ENCODE assay signal across 1 cellular context in the genomic region with DNA sequence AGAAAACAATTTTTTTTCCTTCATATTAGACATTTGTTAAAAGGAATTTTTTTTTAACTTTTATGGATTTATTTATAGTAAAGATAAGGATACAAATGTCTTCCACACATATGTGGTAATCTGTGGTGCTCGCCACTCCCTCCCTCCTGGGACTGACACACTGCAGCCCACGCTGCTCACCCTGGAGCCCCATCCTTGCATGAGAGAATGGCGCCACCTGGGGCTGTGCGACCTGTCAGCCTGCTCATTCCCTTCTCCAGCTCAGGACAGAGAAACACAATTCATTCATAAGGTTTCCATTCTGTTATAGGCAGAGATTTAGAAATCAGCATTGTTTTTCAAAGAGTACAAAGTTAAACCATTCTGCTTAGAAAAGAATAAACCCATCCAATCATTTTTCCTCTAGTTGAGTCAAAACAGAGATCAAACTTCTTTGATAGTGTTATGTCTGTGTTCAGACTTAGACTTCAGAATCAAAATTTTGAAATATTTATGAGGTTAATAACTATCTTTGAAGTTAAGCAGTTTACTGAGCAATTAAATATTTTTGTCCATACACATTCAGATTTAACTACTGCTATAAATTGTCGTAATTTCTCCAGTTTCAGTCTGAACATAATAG.
TF ChIP-seq lines count a peak whose summit lies in the region.

No MANE protein-coding gene starts in this region.

TF ChIP-seq in HepG2, 621 proteins besides CTCF, POLR2A, EP300 and RAD21 (continued from another document and continues in another):
- TF ChIP-seq ZNF646 (CRISPR knock-in tag; IDR thresholded peaks at IDR 0.05) (no peak), ZNF619 (CRISPR knock-in tag; IDR thresholded peaks at IDR 0.05) (no peak), ZNF816 (CRISPR knock-in tag; IDR thresholded peaks at IDR 0.05; ENCODE audit: borderline replicate concordance) (no peak), ZNF773 (CRISPR knock-in tag; IDR thresholded peaks at IDR 0.05; ENCODE audit: borderline replicate concordance) (no peak), NR2F1 (CRISPR knock-in tag; IDR thresholded peaks at IDR 0.05) (peak in 1 of 2 experiments; percentile 19; a peak in 1 of 4 replicates), SALL1 (CRISPR knock-in tag; IDR thresholded peaks at IDR 0.05) (peak; percentile 76), SOX5 (CRISPR knock-in tag; IDR thresholded peaks at IDR 0.05; ENCODE audit: borderline replicate concordance) (0 out of 2 replicates have a peak, but pooled peaks have one; percentile 18), CEBPG (CRISPR knock-in tag; IDR thresholded peaks at IDR 0.05) (peak; percentile 46; the same call in 1 of the 2 replicates), ZNF317 (CRISPR knock-in tag; IDR thresholded peaks at IDR 0.05) (no peak), SMARCC2 (IDR thresholded peaks at IDR 0.05) (no peak), ONECUT2 (CRISPR knock-in tag; IDR thresholded peaks at IDR 0.05) (no peak), ERF (CRISPR knock-in tag; IDR thresholded peaks at IDR 0.05) (no peak), SNAPC2 (CRISPR knock-in tag; IDR thresholded peaks at IDR 0.05) (no peak), ZNF552 (CRISPR knock-in tag; IDR thresholded peaks at IDR 0.05; ENCODE audit: borderline replicate concordance) (no peak), ZNF7 (CRISPR knock-in tag; IDR thresholded peaks at IDR 0.05) (no peak), ATAD3A (CRISPR knock-in tag; IDR thresholded peaks at IDR 0.05) (no peak), KIAA2018 (CRISPR knock-in tag; IDR thresholded peaks at IDR 0.05; ENCODE audit: borderline replicate concordance) (no peak), IRX3 (CRISPR knock-in tag; IDR thresholded peaks at IDR 0.05; ENCODE audit: borderline replicate concordance, low read depth) (no peak), NCOR1 (IDR thresholded peaks at IDR 0.05; ENCODE audit: borderline replicate concordance, low read length) (no peak), ZKSCAN1 (IDR thresholded peaks at IDR 0.05; ENCODE audit: low read length) (no peak), ELF1 (CRISPR knock-in tag; IDR thresholded peaks at IDR 0.05) (no peak), ZNF3 (CRISPR knock-in tag; IDR thresholded peaks at IDR 0.05) (no peak), CBX5 (CRISPR knock-in tag; IDR thresholded peaks at IDR 0.05; ENCODE audit: borderline replicate concordance) (peak; percentile 69; the same call in 1 of the 2 replicates), ZSCAN25 (CRISPR knock-in tag; IDR thresholded peaks at IDR 0.05) (no peak), FOSL2 (CRISPR knock-in tag; IDR thresholded peaks at IDR 0.05) (peak; percentile 59)
- TF ChIP-seq, protein P1, sequence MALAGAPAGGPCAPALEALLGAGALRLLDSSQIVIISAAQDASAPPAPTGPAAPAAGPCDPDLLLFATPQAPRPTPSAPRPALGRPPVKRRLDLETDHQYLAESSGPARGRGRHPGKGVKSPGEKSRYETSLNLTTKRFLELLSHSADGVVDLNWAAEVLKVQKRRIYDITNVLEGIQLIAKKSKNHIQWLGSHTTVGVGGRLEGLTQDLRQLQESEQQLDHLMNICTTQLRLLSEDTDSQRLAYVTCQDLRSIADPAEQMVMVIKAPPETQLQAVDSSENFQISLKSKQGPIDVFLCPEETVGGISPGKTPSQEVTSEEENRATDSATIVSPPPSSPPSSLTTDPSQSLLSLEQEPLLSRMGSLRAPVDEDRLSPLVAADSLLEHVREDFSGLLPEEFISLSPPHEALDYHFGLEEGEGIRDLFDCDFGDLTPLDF (CRISPR knock-in tag; IDR thresholded peaks at IDR 0.05) = no peak
- TF ChIP-seq, protein P2, sequence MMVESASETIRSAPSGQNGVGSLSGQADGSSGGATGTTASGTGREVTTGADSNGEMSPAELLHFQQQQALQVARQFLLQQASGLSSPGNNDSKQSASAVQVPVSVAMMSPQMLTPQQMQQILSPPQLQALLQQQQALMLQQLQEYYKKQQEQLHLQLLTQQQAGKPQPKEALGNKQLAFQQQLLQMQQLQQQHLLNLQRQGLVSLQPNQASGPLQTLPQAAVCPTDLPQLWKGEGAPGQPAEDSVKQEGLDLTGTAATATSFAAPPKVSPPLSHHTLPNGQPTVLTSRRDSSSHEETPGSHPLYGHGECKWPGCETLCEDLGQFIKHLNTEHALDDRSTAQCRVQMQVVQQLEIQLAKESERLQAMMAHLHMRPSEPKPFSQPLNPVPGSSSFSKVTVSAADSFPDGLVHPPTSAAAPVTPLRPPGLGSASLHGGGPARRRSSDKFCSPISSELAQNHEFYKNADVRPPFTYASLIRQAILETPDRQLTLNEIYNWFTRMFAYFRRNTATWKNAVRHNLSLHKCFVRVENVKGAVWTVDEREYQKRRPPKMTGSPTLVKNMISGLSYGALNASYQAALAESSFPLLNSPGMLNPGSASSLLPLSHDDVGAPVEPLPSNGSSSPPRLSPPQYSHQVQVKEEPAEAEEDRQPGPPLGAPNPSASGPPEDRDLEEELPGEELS (CRISPR knock-in tag; IDR thresholded peaks at IDR 0.05) = no peak
- TF ChIP-seq, protein P3, sequence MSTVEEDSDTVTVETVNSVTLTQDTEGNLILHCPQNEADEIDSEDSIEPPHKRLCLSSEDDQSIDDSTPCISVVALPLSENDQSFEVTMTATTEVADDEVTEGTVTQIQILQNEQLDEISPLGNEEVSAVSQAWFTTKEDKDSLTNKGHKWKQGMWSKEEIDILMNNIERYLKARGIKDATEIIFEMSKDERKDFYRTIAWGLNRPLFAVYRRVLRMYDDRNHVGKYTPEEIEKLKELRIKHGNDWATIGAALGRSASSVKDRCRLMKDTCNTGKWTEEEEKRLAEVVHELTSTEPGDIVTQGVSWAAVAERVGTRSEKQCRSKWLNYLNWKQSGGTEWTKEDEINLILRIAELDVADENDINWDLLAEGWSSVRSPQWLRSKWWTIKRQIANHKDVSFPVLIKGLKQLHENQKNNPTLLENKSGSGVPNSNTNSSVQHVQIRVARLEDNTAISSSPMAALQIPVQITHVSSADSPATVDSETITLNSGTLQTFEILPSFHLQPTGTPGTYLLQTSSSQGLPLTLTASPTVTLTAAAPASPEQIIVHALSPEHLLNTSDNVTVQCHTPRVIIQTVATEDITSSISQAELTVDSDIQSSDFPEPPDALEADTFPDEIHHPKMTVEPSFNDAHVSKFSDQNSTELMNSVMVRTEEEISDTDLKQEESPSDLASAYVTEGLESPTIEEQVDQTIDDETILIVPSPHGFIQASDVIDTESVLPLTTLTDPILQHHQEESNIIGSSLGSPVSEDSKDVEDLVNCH (CRISPR knock-in tag; IDR thresholded peaks at IDR 0.05) = no peak
- TF ChIP-seq, protein P4, sequence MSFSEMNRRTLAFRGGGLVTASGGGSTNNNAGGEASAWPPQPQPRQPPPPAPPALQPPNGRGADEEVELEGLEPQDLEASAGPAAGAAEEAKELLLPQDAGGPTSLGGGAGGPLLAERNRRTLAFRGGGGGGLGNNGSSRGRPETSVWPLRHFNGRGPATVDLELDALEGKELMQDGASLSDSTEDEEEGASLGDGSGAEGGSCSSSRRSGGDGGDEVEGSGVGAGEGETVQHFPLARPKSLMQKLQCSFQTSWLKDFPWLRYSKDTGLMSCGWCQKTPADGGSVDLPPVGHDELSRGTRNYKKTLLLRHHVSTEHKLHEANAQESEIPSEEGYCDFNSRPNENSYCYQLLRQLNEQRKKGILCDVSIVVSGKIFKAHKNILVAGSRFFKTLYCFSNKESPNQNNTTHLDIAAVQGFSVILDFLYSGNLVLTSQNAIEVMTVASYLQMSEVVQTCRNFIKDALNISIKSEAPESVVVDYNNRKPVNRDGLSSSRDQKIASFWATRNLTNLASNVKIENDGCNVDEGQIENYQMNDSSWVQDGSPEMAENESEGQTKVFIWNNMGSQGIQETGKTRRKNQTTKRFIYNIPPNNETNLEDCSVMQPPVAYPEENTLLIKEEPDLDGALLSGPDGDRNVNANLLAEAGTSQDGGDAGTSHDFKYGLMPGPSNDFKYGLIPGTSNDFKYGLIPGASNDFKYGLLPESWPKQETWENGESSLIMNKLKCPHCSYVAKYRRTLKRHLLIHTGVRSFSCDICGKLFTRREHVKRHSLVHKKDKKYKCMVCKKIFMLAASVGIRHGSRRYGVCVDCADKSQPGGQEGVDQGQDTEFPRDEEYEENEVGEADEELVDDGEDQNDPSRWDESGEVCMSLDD (CRISPR knock-in tag; IDR thresholded peaks at IDR 0.05; ENCODE audit: borderline replicate concordance) = no peak
